17 cellular contexts compared by ENCODE assay signal in genomic region chr20:10385850-10386544, GRCh38.
"Had no signal": no experiment of that assay in that cellular context is flagged by ENCODE, and none has a peak within 500 bp of the region (broad histone marks: within the 10 kb centered on the region; RNA-seq: fewer than 3 reads in every experiment).

No MANE protein-coding gene starts in this region.

- H3K4me3 Mint-ChIP-seq: activated CD4-positive, alpha-beta memory T cell treated with anti-CD3 and anti-CD28 coated beads for 36 hours; activated naive CD8-positive, alpha-beta T cell; activated T-cell treated with anti-CD3 and anti-CD28 coated beads, Interleukin-2, amount 50 U/mL, for 4 hours; naive thymus-derived CD8-positive, alpha-beta T cell; T-helper 2 cell treated with Interferon-gamma antibody and Interleukin-4, amounts not matched to agents 5 μg/mL and 100 μg/mL, for 36 hours had no signal

- H3K36me3 Mint-ChIP-seq: activated CD4-positive, alpha-beta memory T cell treated with anti-CD3 and anti-CD28 coated beads for 36 hours; activated naive CD8-positive, alpha-beta T cell; naive thymus-derived CD8-positive, alpha-beta T cell had no signal

- H3K4me1 ChIP-seq: colonic mucosa, spleen, upper lobe of left lung had no signal

- H3K9me3 ChIP-seq: colonic mucosa, spleen, upper lobe of left lung had no signal

- H3K9me3 Mint-ChIP-seq: activated CD4-positive, alpha-beta memory T cell treated with anti-CD3 and anti-CD28 coated beads for 36 hours; activated T-cell treated with anti-CD3 and anti-CD28 coated beads, Interleukin-2, amount 50 U/mL, for 4 hours; naive thymus-derived CD8-positive, alpha-beta T cell; T-helper 2 cell treated with Interferon-gamma antibody and Interleukin-4, amounts not matched to agents 5 μg/mL and 100 μg/mL, for 36 hours had no signal

- H3K4me3 ChIP-seq: colonic mucosa, spleen, upper lobe of left lung had no signal

- ATAC-seq: activated T-cell treated with anti-CD3 and anti-CD28 coated beads, Interleukin-2, amount 50 U/mL, for 4 hours; naive thymus-derived CD8-positive, alpha-beta T cell had no signal

- H3K27ac Mint-ChIP-seq: activated CD4-positive, alpha-beta memory T cell treated with anti-CD3 and anti-CD28 coated beads for 36 hours; activated naive CD8-positive, alpha-beta T cell; naive thymus-derived CD8-positive, alpha-beta T cell; T-helper 2 cell treated with Interferon-gamma antibody and Interleukin-4, amounts not matched to agents 5 μg/mL and 100 μg/mL, for 36 hours had no signal

- H3K27ac ChIP-seq: colonic mucosa, spleen, upper lobe of left lung had no signal

- H3K27me3 Mint-ChIP-seq: activated CD4-positive, alpha-beta memory T cell treated with anti-CD3 and anti-CD28 coated beads for 36 hours had no signal

- H3K27me3 ChIP-seq: colonic mucosa, spleen, upper lobe of left lung had no signal

- H3K36me3 ChIP-seq: colonic mucosa, spleen, upper lobe of left lung had no signal

- DNase-seq: activated CD4-positive, alpha-beta memory T cell treated with anti-CD3 and anti-CD28 coated beads for 36 hours; activated CD4-positive, CD25-positive, alpha-beta regulatory T cell treated with anti-CD3 and anti-CD28 coated beads, Interleukin-2, amount 50 U/mL, for 72 hours; activated effector memory CD4-positive, alpha-beta T cell treated with anti-CD3 and anti-CD28 coated beads, Interleukin-2, amount 50 U/mL, for 16 hours; activated T-cell treated with anti-CD3 and anti-CD28 coated beads, Interleukin-2, amount 50 U/mL, for 4 hours; anterior cingulate cortex; colonic mucosa; effector CD4-positive, alpha-beta T cell; hippocampal formation; naive thymus-derived CD8-positive, alpha-beta T cell; posterior cingulate gyrus; spleen; stimulated activated CD4-positive, alpha-beta T cell treated with anti-CD3 and anti-CD28 coated beads, Interleukin-2, amount 100 ng/mL, for 24 hours; stimulated activated naive CD4-positive, alpha-beta T cell; substantia nigra; upper lobe of left lung had no signal

- H3K4me1 Mint-ChIP-seq: naive thymus-derived CD8-positive, alpha-beta T cell had no signal
